16 cellular contexts compared by ENCODE assay signal in genomic region chr1:15882665-15883064, GRCh38. TPM values are rescaled to one million over a fixed set of nuclear protein-coding genes. Genes with fewer than 3 reads are reported as not detected.
A peak's percentile ranks its signal among the peaks of the same experiment; 100 is the strongest.
DNase-seq lines count a peak whose midpoint lies in the region; ATAC-seq, FAIRE-seq and TF ChIP-seq lines count a peak whose summit lies in the region.
"Had no signal": no experiment of that assay in that cellular context is flagged by ENCODE, and none has a peak within 500 bp of the region (broad histone marks: within the 10 kb centered on the region; RNA-seq: fewer than 3 reads in every experiment).

No MANE protein-coding gene starts in this region.

- no peak overlapping the region for H3K4me3 ChIP-seq in right cardiac atrium (ENCODE audit: low read length)
- H3K4me3 ChIP-seq: coronary artery, gastroesophageal sphincter had no signal

- intact Hi-C loops in CD4-positive, alpha-beta T cell (cut with DNase I, micrococcal nuclease): loop anchor here in 1 of 2 experiments (5.0 kb wide), 1 partner anchor 50 kb away; no protein-coding TSS in a partner anchor
- intact Hi-C loops in right cardiac atrium (cut with DNase I): loop anchor here in 1 of 4 donors (10.0 kb wide), 1 partner anchor 48 kb away; no protein-coding TSS in a partner anchor

- no peak overlapping the region for H3K4me3 Mint-ChIP-seq in CD4-positive, alpha-beta T cell
- H3K4me3 Mint-ChIP-seq in activated T-helper 17 cell treated with anti-CD3 and anti-CD28 coated beads, Interleukin-2, amount 50 U/mL, for 72 hours: no peak overlapping the region
- peak overlapping the region in 2 of 10 donors; percentile 24 to 29 for H3K4me3 Mint-ChIP-seq in naive thymus-derived CD8-positive, alpha-beta T cell

- POLR2A ChIA-PET in CD4-positive, alpha-beta T cell (lab: Charles Lee): interaction anchor here (0.7 kb wide), 1 partner anchor 24 kb away, joined by 3 read pairs; no protein-coding TSS in a partner anchor
- POLR2A ChIA-PET in naive thymus-derived CD8-positive, alpha-beta T cell (lab: Charles Lee): no interaction called here

- H3K9me3 ChIP-seq in CD4-positive, alpha-beta T cell (ENCODE audit: control insufficient read depth, low read length): no peaks in the 10 kb centered on the region
- H3K9me3 ChIP-seq in right cardiac atrium (ENCODE audit: control insufficient read depth, low read length): no peaks in the 10 kb centered on the region
- H3K9me3 ChIP-seq: gastroesophageal sphincter had no signal

- no peak for FAIRE-seq in D721Med (lab: Jason Lieb, UNC)

- H3K27me3 ChIP-seq in CD4-positive, alpha-beta T cell (ENCODE audit: control insufficient read depth, insufficient read depth, low read length): no peaks in the 10 kb centered on the region
- H3K27me3 ChIP-seq in right cardiac atrium (ENCODE audit: control insufficient read depth, insufficient read depth): no peaks in the 10 kb centered on the region
- H3K27me3 ChIP-seq: gastroesophageal sphincter had no signal

- H3K4me1 Mint-ChIP-seq in CD4-positive, alpha-beta T cell (ENCODE audit: low read depth): peaks cover 76% of the 10 kb centered on the region
- peaks cover 25% of the 10 kb centered on the region for H3K4me1 Mint-ChIP-seq in activated T-helper 17 cell treated with anti-CD3 and anti-CD28 coated beads, Interleukin-2, amount 50 U/mL, for 72 hours
- H3K4me1 Mint-ChIP-seq in naive thymus-derived CD8-positive, alpha-beta T cell: peaks cover 41 to 83% (median 72%) of the 10 kb centered on the region in 4 donors

- 100% methylated on average over 2 of the region's 2 CpGs for WGBS in right cardiac atrium

- DNase-seq in CD4-positive, alpha-beta T cell: no peak
- DNase-seq in naive thymus-derived CD8-positive, alpha-beta T cell: no peak
- no peak for DNase-seq in HuH-7.5 (ENCODE audit: low spot score)
- no peak for DNase-seq in right cardiac atrium
- no peak for DNase-seq in D721Med (ENCODE audit: insufficient read length, low spot score)
- DNase-seq: activated CD4-positive, alpha-beta T cell treated with anti-CD3 and anti-CD28 coated beads for 4 hours; DMS153; NCI-H1105; NCI-H774; nucleus accumbens had no signal

- peaks cover 3% of the 10 kb centered on the region for H3K4me1 ChIP-seq in right cardiac atrium (ENCODE audit: control insufficient read depth, insufficient read depth, low read length)

- H3K36me3 Mint-ChIP-seq in CD4-positive, alpha-beta T cell (ENCODE audit: low read depth): peaks cover 36% of the 10 kb centered on the region
- peaks cover 88% of the 10 kb centered on the region for H3K36me3 Mint-ChIP-seq in activated T-helper 17 cell treated with anti-CD3 and anti-CD28 coated beads, Interleukin-2, amount 50 U/mL, for 72 hours (ENCODE audit: low read depth)
- peaks cover 0 to 27% (median 1%) of the 10 kb centered on the region in 3 donors for H3K36me3 Mint-ChIP-seq in naive thymus-derived CD8-positive, alpha-beta T cell
- H3K36me3 Mint-ChIP-seq: activated naive CD4-positive, alpha-beta T cell treated with anti-CD3 and anti-CD28 coated beads, Interleukin-2, amount 50 U/mL, for 72 hours had no signal

- ATAC-seq in CD4-positive, alpha-beta T cell (ENCODE audit: poor library complexity): no peak
- peak; percentile 33 for ATAC-seq in GM21717 (IDR thresholded peaks at IDR 0.05; ENCODE audit: unreplicated experiment)
- peak; percentile 45 for ATAC-seq in activated T-helper 17 cell treated with anti-CD3 and anti-CD28 coated beads, Interleukin-2, amount 50 U/mL, for 72 hours (replicated peaks)
- ATAC-seq in naive thymus-derived CD8-positive, alpha-beta T cell: no peak
- no peak for ATAC-seq in HG03139 (IDR thresholded peaks at IDR 0.05; ENCODE audit: unreplicated experiment)
- no peak for ATAC-seq in right cardiac atrium
- ATAC-seq: gastroesophageal sphincter had no signal

- CTCF ChIA-PET in CD4-positive, alpha-beta T cell (lab: Charles Lee): no interaction called here

- no peak for TF ChIP-seq CTCF in CD4-positive, alpha-beta T cell (IDR thresholded peaks at IDR 0.05)
- TF ChIP-seq CTCF in D721Med (IDR thresholded peaks at IDR 0.05; ENCODE audit: insufficient read depth, missing control alignments): no peak

- no peaks in the 10 kb centered on the region for H3K27me3 Mint-ChIP-seq in CD4-positive, alpha-beta T cell
- no peaks in the 10 kb centered on the region for H3K27me3 Mint-ChIP-seq in activated T-helper 17 cell treated with anti-CD3 and anti-CD28 coated beads, Interleukin-2, amount 50 U/mL, for 72 hours
- no peaks in the 10 kb centered on the region for H3K27me3 Mint-ChIP-seq in naive thymus-derived CD8-positive, alpha-beta T cell

- H3K9me3 Mint-ChIP-seq in CD4-positive, alpha-beta T cell: no peaks in the 10 kb centered on the region
- no peaks in the 10 kb centered on the region for H3K9me3 Mint-ChIP-seq in activated T-helper 17 cell treated with anti-CD3 and anti-CD28 coated beads, Interleukin-2, amount 50 U/mL, for 72 hours
- H3K9me3 Mint-ChIP-seq in naive thymus-derived CD8-positive, alpha-beta T cell: no peaks in the 10 kb centered on the region
- H3K9me3 Mint-ChIP-seq: activated naive CD4-positive, alpha-beta T cell treated with anti-CD3 and anti-CD28 coated beads, Interleukin-2, amount 50 U/mL, for 72 hours had no signal

- peak overlapping the region; percentile 61 for H3K27ac Mint-ChIP-seq in CD4-positive, alpha-beta T cell
- H3K27ac Mint-ChIP-seq in activated T-helper 17 cell treated with anti-CD3 and anti-CD28 coated beads, Interleukin-2, amount 50 U/mL, for 72 hours: peak overlapping the region; percentile 54
- peak overlapping the region in 8 of 10 donors; percentile 21 to 84 (median 67) for H3K27ac Mint-ChIP-seq in naive thymus-derived CD8-positive, alpha-beta T cell

- no peak overlapping the region for H3K27ac ChIP-seq in CD4-positive, alpha-beta T cell (ENCODE audit: low read depth, low read length)
- no peak overlapping the region for H3K27ac ChIP-seq in right cardiac atrium (ENCODE audit: low read length)

RNA-seq across cellular contexts. Expression of gene SPEN, which starts 35.2 kb away (rescaled TPM):
- 10 to 100 TPM; 73.5 to 76.7 TPM for total RNA-seq in CD4-positive, alpha-beta T cell
- 10 to 100 TPM; 48.9 to 66.7 TPM for total RNA-seq in activated T-helper 17 cell treated with anti-CD3 and anti-CD28 coated beads, Interleukin-2, amount 50 U/mL, for 72 hours
- 10 to 100 TPM; 85.6 to 88.3 TPM for total RNA-seq in naive thymus-derived CD8-positive, alpha-beta T cell
- 10 to 100 TPM in 1 of 3 donors, 1 to 10 TPM in 2; 4.0 to 38.0 (median 8.1) TPM for polyA plus RNA-seq in naive thymus-derived CD8-positive, alpha-beta T cell
- total RNA-seq in right cardiac atrium: 10 to 100 TPM; 25.9 to 34.2 (median 31.9) TPM
- 15.2 TPM for polyA plus RNA-seq in right cardiac atrium

Comparison
In these comparisons a context has a peak if more than half of its experiments do, and no peak if none do; other contexts are left out.
1. ATAC-seq: peak in GM21717 (single experiment) and activated T-helper 17 cell treated with anti-CD3 and anti-CD28 coated beads, Interleukin-2, amount 50 U/mL, for 72 hours (single experiment); none in CD4-positive, alpha-beta T cell (single experiment), naive thymus-derived CD8-positive, alpha-beta T cell (0 of 2), HG03139 (single experiment) and right cardiac atrium (0 of 2).
2. Peak in every context shown above with its lines, with median percentiles within 50 percentile points of each other: H3K27ac Mint-ChIP-seq.